In the genomic region with DNA sequence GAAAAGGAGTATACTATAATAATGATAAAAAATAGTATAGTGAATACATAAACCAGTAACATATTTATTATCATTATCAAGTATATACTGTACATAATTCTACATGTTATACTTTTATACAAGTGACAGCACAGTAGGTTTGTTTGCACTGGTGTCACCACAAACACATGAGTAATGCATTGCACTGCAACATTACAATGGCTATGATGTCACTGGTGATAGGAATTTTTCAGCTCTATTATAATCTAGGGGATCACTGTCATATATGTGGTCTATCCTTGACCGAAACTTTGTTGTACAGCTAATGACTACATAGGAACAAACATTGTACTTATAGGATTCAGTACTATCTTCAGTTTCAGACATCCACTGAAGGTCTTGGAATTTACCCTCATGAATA, we compare ENCODE assay signal across 23 cellular contexts.
DNase-seq lines count a peak whose midpoint lies in the region; ATAC-seq and TF ChIP-seq lines count a peak whose summit lies in the region.
"Had no signal": no experiment of that assay in that cellular context is flagged by ENCODE, and none has a peak within 500 bp of the region (broad histone marks: within the 10 kb centered on the region; RNA-seq: fewer than 3 reads in every experiment).

No MANE protein-coding gene starts in this region.

- H3K9me3 Mint-ChIP-seq in MCF 10A (ENCODE audit: unreplicated experiment) = no peaks in the 10 kb centered on the region
- H3K9me3 Mint-ChIP-seq: stimulated activated naive B cell treated with anti-CD40 and anti-IgM and Interleukin-4, amounts not matched to agents 10 μg/mL and 1 μg/mL and 100 μg/mL, for 72 hours had no signal

- no peaks in the 10 kb centered on the region for H3K79me2 ChIP-seq in smooth muscle cell (ENCODE audit: low read depth)

- intact Hi-C loops in MCF 10A (cut with micrococcal nuclease) = no loop called here
- intact Hi-C loops in breast epithelium (cut with DNase I; ENCODE audit: low total_unique reads) = loop anchor here (5.0 kb wide), 1 partner anchor 1251 kb away; no protein-coding TSS in a partner anchor

- H3K4me1 Mint-ChIP-seq in MCF 10A (ENCODE audit: insufficient read depth, unreplicated experiment) = no peaks in the 10 kb centered on the region
- H3K4me1 Mint-ChIP-seq: activated naive CD8-positive, alpha-beta T cell treated with anti-CD3 and anti-CD28 coated beads for 36 hours; central memory CD8-positive, alpha-beta T cell; stimulated activated naive B cell treated with anti-CD40 and anti-IgM and Interleukin-4, amounts not matched to agents 10 μg/mL and 1 μg/mL and 100 μg/mL, for 72 hours had no signal

- H2AFZ ChIP-seq in smooth muscle cell (ENCODE audit: low read depth) = no peak overlapping the region

- no peak overlapping the region for H3K4me2 ChIP-seq in smooth muscle cell
- H3K4me2 ChIP-seq: BLaER1 treated with 17β-estradiol and CSF1 and Interleukin-3, amounts not matched to agents 10 nM and 100 nM had no signal

- ATAC-seq in GM21529 (IDR thresholded peaks at IDR 0.05; ENCODE audit: unreplicated experiment) (no peak), HG02678 (IDR thresholded peaks at IDR 0.05; ENCODE audit: unreplicated experiment) (no peak)
- ATAC-seq: activated CD4-positive, CD25-positive, alpha-beta regulatory T cell treated with anti-CD3 and anti-CD28 coated beads, Interleukin-2, amount 50 U/mL, for 24 hours; left lung; stimulated activated naive B cell treated with anti-CD40 and anti-IgM and Interleukin-4, amounts not matched to agents 10 μg/mL and 1 μg/mL and 100 μg/mL, for 72 hours had no signal

- H3K4me3 ChIP-seq in breast epithelium (no peak overlapping the region), smooth muscle cell (no peak overlapping the region)
- H3K4me3 ChIP-seq: BLaER1 treated with 17β-estradiol and CSF1 and Interleukin-3, amounts not matched to agents 10 nM and 100 nM; left lung; mucosa of descending colon; tibial artery had no signal

- no peak overlapping the region for H3K27ac ChIP-seq in breast epithelium
- peak overlapping the region; percentile 79 for H3K27ac ChIP-seq in epithelial cell of prostate
- H3K27ac ChIP-seq in smooth muscle cell (ENCODE audit: low read depth) = peak overlapping the region; percentile 78
- H3K27ac ChIP-seq: BLaER1 treated with 17β-estradiol and CSF1 and Interleukin-3, amounts not matched to agents 10 nM and 100 nM; left lung; tibial artery had no signal

- no TSS peak for BruUV-seq in MCF 10A (replicated peaks; lab: Mats Ljungman, UMichigan)

- peak overlapping the region; percentile 48 for H3K9ac ChIP-seq in smooth muscle cell (ENCODE audit: low read depth)
- H3K9ac ChIP-seq: BLaER1 treated with 17β-estradiol and CSF1 and Interleukin-3, amounts not matched to agents 10 nM and 100 nM had no signal

- H3K27me3 ChIP-seq in breast epithelium (no peaks in the 10 kb centered on the region), smooth muscle cell (ENCODE audit: low read depth) (no peaks in the 10 kb centered on the region)
- H3K27me3 ChIP-seq: BLaER1 treated with 17β-estradiol and CSF1 and Interleukin-3, amounts not matched to agents 10 nM and 100 nM; left lung; tibial artery had no signal

- H3K4me1 ChIP-seq in breast epithelium (no peaks in the 10 kb centered on the region), smooth muscle cell (ENCODE audit: low read depth) (peaks cover under 1% of the 10 kb centered on the region)
- H3K4me1 ChIP-seq: BLaER1 treated with 17β-estradiol and CSF1 and Interleukin-3, amounts not matched to agents 10 nM and 100 nM; left lung; tibial artery had no signal

- WGBS in smooth muscle cell (ENCODE audit: low lambda C conversion rate) = 90% methylated on average over 1 of the region's 1 CpG

- no peak overlapping the region for H3K27ac Mint-ChIP-seq in MCF 10A (ENCODE audit: low read depth, unreplicated experiment)
- H3K27ac Mint-ChIP-seq: activated naive CD8-positive, alpha-beta T cell treated with anti-CD3 and anti-CD28 coated beads for 36 hours; stimulated activated naive B cell treated with anti-CD40 and anti-IgM and Interleukin-4, amounts not matched to agents 10 μg/mL and 1 μg/mL and 100 μg/mL, for 72 hours had no signal

- H3F3A ChIP-seq in smooth muscle cell (ENCODE audit: low read depth) = no peaks in the 10 kb centered on the region

- H3K9me3 ChIP-seq in breast epithelium (no peaks in the 10 kb centered on the region), smooth muscle cell (replicated peaks; ENCODE audit: low read depth) (peaks cover 2% of the 10 kb centered on the region)
- H3K9me3 ChIP-seq: mucosa of descending colon, tibial artery had no signal

- no peak overlapping the region for H3K4me3 Mint-ChIP-seq in MCF 10A (ENCODE audit: unreplicated experiment)
- H3K4me3 Mint-ChIP-seq: activated naive CD8-positive, alpha-beta T cell treated with anti-CD3 and anti-CD28 coated beads for 36 hours; central memory CD8-positive, alpha-beta T cell; stimulated activated naive B cell treated with anti-CD40 and anti-IgM and Interleukin-4, amounts not matched to agents 10 μg/mL and 1 μg/mL and 100 μg/mL, for 72 hours had no signal

- H3K27me3 Mint-ChIP-seq in MCF 10A (ENCODE audit: insufficient read depth, unreplicated experiment) = no peaks in the 10 kb centered on the region
- H3K27me3 Mint-ChIP-seq: activated naive CD8-positive, alpha-beta T cell treated with anti-CD3 and anti-CD28 coated beads for 36 hours; central memory CD8-positive, alpha-beta T cell; stimulated activated naive B cell treated with anti-CD40 and anti-IgM and Interleukin-4, amounts not matched to agents 10 μg/mL and 1 μg/mL and 100 μg/mL, for 72 hours had no signal

- TF ChIP-seq POLR2A in breast epithelium (IDR thresholded peaks at IDR 0.05) = no peak

- no peaks in the 10 kb centered on the region for H3K36me3 Mint-ChIP-seq in MCF 10A (ENCODE audit: insufficient read depth, unreplicated experiment)
- H3K36me3 Mint-ChIP-seq: activated naive CD8-positive, alpha-beta T cell treated with anti-CD3 and anti-CD28 coated beads for 36 hours; stimulated activated naive B cell treated with anti-CD40 and anti-IgM and Interleukin-4, amounts not matched to agents 10 μg/mL and 1 μg/mL and 100 μg/mL, for 72 hours had no signal

- DNase-seq in MCF 10A (ENCODE audit: unreplicated experiment) (peak; percentile 3), breast epithelium (ENCODE audit: low spot score in 2 of 2) (no peak), RPMI7951 (ENCODE audit: low read depth) (peak; percentile 37), epithelial cell of prostate (ENCODE audit: low read depth, low spot score) (peak; percentile 50), smooth muscle cell (lab: John Stamatoyannopoulos, UW; ENCODE audit: unreplicated experiment) (no peak), CD1c-positive myeloid dendritic cell (ENCODE audit: extremely low spot score) (no peak)
- DNase-seq: 8988T; activated naive CD8-positive, alpha-beta T cell treated with anti-CD3 and anti-CD28 coated beads for 36 hours; DMS153; effector CD4-positive, alpha-beta T cell; GOT3; left lung; mucosa of descending colon; NCI-H1930; NCI-H524 treated with DMSO at 0.1 percent for 48 hours; stimulated activated CD4-positive, alpha-beta T cell treated with anti-CD3 and anti-CD28 coated beads, Interleukin-15, amount 100 ng/mL, for 24 hours; stimulated activated naive B cell treated with anti-CD40 and anti-IgM and Interleukin-4, amounts not matched to agents 10 μg/mL and 1 μg/mL and 100 μg/mL, for 72 hours; tibial artery had no signal

- H4K20me1 ChIP-seq in smooth muscle cell (ENCODE audit: low read depth) = no peaks in the 10 kb centered on the region
- H4K20me1 ChIP-seq: BLaER1 treated with 17β-estradiol and CSF1 and Interleukin-3, amounts not matched to agents 10 nM and 100 nM had no signal

- CTCF ChIA-PET in MCF 10A (lab: Yijun Ruan, JAX) = no interaction called here

- TF ChIP-seq CTCF in MCF 10A (IDR thresholded peaks at IDR 0.05; ENCODE audit: unreplicated experiment) (no peak), breast epithelium (IDR thresholded peaks at IDR 0.05) (no peak), smooth muscle cell (IDR thresholded peaks at IDR 0.05; ENCODE audit: borderline replicate concordance, insufficient read depth, poor library complexity, severe bottlenecking) (no peak)

- H3K36me3 ChIP-seq in breast epithelium (no peaks in the 10 kb centered on the region), smooth muscle cell (ENCODE audit: low read depth) (no peaks in the 10 kb centered on the region)
- H3K36me3 ChIP-seq: BLaER1 treated with 17β-estradiol and CSF1 and Interleukin-3, amounts not matched to agents 10 nM and 100 nM; left lung; tibial artery had no signal

- POLR2A ChIA-PET in MCF 10A (lab: Yijun Ruan, JAX) = no interaction called here

Comparison
In these comparisons a context has a peak if more than half of its experiments do, and no peak if none do; other contexts are left out.
1. DNase-seq: peak in MCF 10A (single experiment), RPMI7951 (single experiment) and epithelial cell of prostate (single experiment); none in breast epithelium (0 of 2), smooth muscle cell (single experiment) and CD1c-positive myeloid dendritic cell (single experiment).
2. H3K27ac ChIP-seq: peak in epithelial cell of prostate (single experiment) and smooth muscle cell (single experiment); none in breast epithelium (0 of 2).